8 cellular contexts compared by ENCODE assay signal in the genomic region with DNA sequence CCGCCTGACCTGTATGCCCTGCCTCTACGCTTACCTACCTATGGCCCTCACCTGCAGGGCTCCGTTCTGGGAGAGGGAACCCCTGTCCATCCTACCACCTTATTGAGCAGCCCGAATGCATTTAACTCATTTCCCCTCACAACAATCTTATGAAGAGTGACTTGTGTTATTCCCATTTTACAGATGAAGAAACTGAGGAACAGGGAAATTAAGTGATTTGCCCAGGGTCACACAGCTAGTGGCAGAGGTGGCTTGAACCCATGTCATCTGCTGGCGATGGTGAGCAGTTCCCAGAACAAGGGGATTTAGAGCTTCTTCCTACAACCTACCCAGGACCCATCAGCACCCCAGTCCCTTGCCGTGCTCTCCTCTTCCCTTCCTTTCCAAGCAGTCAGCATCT. TPM values are rescaled to one million over a fixed set of nuclear protein-coding genes. Genes with fewer than 3 reads are reported as not detected.
"Had no signal": no experiment of that assay in that cellular context is flagged by ENCODE, and none has a peak within 500 bp of the region (broad histone marks: within the 10 kb centered on the region; RNA-seq: fewer than 3 reads in every experiment).

No MANE protein-coding gene starts in this region.

- H3K4me3 Mint-ChIP-seq: H9 had no signal

- DNase-seq: GM23248, GOT3, H9, HCEC 1CT, IMR-90, KBM-7 had no signal

- H3K27ac Mint-ChIP-seq: H9 had no signal

- H3K4me3 ChIP-seq: GM23248 had no signal

- H2AFZ ChIP-seq: GM23248 had no signal

- FAIRE-seq: H54 had no signal

- H3K9ac ChIP-seq: GM23248 had no signal

- H3K27ac ChIP-seq: GM23248 had no signal

RNA-seq across cellular contexts. Expression of a gene that starts 42.3 kb away (rescaled TPM):
- total RNA-seq: GM23248, HT1080, IMR-90 had no signal
- polyA plus RNA-seq: GM23248, IMR-90 had no signal
